ENCODE assay signal across 8 cellular contexts in genomic region chr6:10838794-10839333, GRCh38. TPM values are rescaled to one million over a fixed set of nuclear protein-coding genes. Genes with fewer than 3 reads are reported as not detected.
A peak's percentile ranks its signal among the peaks of the same experiment; 100 is the strongest.
DNase-seq lines count a peak whose midpoint lies in the region; ATAC-seq and TF ChIP-seq lines count a peak whose summit lies in the region.

No MANE protein-coding gene starts in this region.

- TF ChIP-seq CTCF in 22Rv1 (IDR thresholded peaks at IDR 0.05) = no peak
- TF ChIP-seq CTCF in SK-N-SH (IDR thresholded peaks at IDR 0.05) = no peak
- no peak for TF ChIP-seq CTCF in prostate gland (IDR thresholded peaks at IDR 0.05)

- H2AFZ ChIP-seq in SK-N-SH (ENCODE audit: low read depth) = peak overlapping the region; percentile 80

- H3K4me1 ChIP-seq in SK-N-SH (ENCODE audit: control insufficient read depth in 1 of 2, insufficient read depth in 2 of 2, low read depth in 1 of 2, low read length in 1 of 2) (peaks cover 4 to 8% of the 10 kb centered on the region in 2 experiments; a peak in 1 of 4 replicates), prostate gland (replicated peaks) (no peaks in the 10 kb centered on the region)

- H3K27me3 ChIP-seq in SK-N-SH (ENCODE audit: insufficient read depth) = peaks cover 14% of the 10 kb centered on the region; the same call in 1 of the 2 replicates
- no peaks in the 10 kb centered on the region for H3K27me3 ChIP-seq in prostate gland (replicated peaks; ENCODE audit: insufficient read depth)

- CTCF ChIA-PET in SK-N-SH (lab: Yijun Ruan, JAX) = interaction anchor here (1.0 kb wide), 1 partner anchor 37 kb away, joined by 3 read pairs; no protein-coding TSS in a partner anchor

- POLR2A ChIA-PET in SK-N-SH (lab: Yijun Ruan, JAX) = no interaction called here

- H3K9ac ChIP-seq in SK-N-SH = peak overlapping the region; percentile 66; the same call in 1 of the 2 replicates

- peak overlapping the region; percentile 97 for H3K4me2 ChIP-seq in SK-N-SH

- H3K9me3 ChIP-seq in SK-N-SH (no peaks in the 10 kb centered on the region), prostate gland (no peaks in the 10 kb centered on the region)

- no peaks in the 10 kb centered on the region for H3K79me2 ChIP-seq in SK-N-SH (ENCODE audit: insufficient read depth)

- peak overlapping the region; percentile 57 for H3K27ac ChIP-seq in 22Rv1
- H3K27ac ChIP-seq in SK-N-SH (ENCODE audit: low read depth in 2 of 2, low read length in 1 of 2) = no peak overlapping the region; a peak in 1 of 4 replicates
- peak overlapping the region in 1 of 2 donors; percentile 57 for H3K27ac ChIP-seq in prostate gland

- no peaks in the 10 kb centered on the region for H3F3A ChIP-seq in SK-N-SH (replicated peaks; ENCODE audit: insufficient read depth)

- no peaks in the 10 kb centered on the region for H3K9me2 ChIP-seq in SK-N-SH

- peak; percentile 62 for ATAC-seq in GM18861 (IDR thresholded peaks at IDR 0.05; ENCODE audit: unreplicated experiment)
- ATAC-seq in HG03025 (IDR thresholded peaks at IDR 0.05; ENCODE audit: low FRiP score, unreplicated experiment) = peak; percentile 59
- ATAC-seq in esophagus mucosa = peak; percentile 22

- peak overlapping the region; percentile 76 to 84 for H3K4me3 ChIP-seq in SK-N-SH (ENCODE audit: low read depth in 2 of 2, low read length in 1 of 2)
- peak overlapping the region; percentile 45 to 57 for H3K4me3 ChIP-seq in prostate gland

- no peak for TF ChIP-seq EP300 in SK-N-SH (IDR thresholded peaks at IDR 0.05; ENCODE audit: borderline replicate concordance in 1 of 2, low read depth in 1 of 2, low read length in 1 of 2)

- no peaks in the 10 kb centered on the region for H4K20me1 ChIP-seq in SK-N-SH (ENCODE audit: insufficient read depth)

- no peak for TF ChIP-seq RAD21 in SK-N-SH (IDR thresholded peaks at IDR 0.05; ENCODE audit: low read length)

- no peak for TF ChIP-seq POLR2A in prostate gland (IDR thresholded peaks at IDR 0.05)

- intact Hi-C loops in prostate gland (cut with DNase I) = no loop called here

- no peak for DNase-seq in SK-N-SH
- DNase-seq in prostate gland (ENCODE audit: low spot score) = no peak
- DNase-seq in DMS79 treated with DMSO at 0.1 percent for 48 hours (lab: John Stamatoyannopoulos, UW) = no peak
- no peak for DNase-seq in amygdala (lab: John Stamatoyannopoulos, UW)

- H3K36me3 ChIP-seq in SK-N-SH (replicated peaks in 1 of 2; ENCODE audit: control insufficient read depth in 1 of 2, insufficient read depth in 2 of 2, low read length in 1 of 2) (no peaks in the 10 kb centered on the region), prostate gland (no peaks in the 10 kb centered on the region)

- WGBS in SK-N-SH (ENCODE audit: low lambda C conversion rate) = 59% methylated on average over 8 of the region's 8 CpGs
- WGBS in prostate gland = 65% methylated on average over 8 of the region's 8 CpGs

TF ChIP-seq in SK-N-SH, 30 proteins besides CTCF, POLR2A, EP300 and RAD21:
- no peak for TF ChIP-seq GATA2 (CRISPR knock-in tag; IDR thresholded peaks at IDR 0.05)

RNA-seq across cellular contexts. Expression of gene MAK, which starts 0.5 kb away (rescaled TPM):
- polyA plus RNA-seq in SK-N-SH (2012; rRNA removed) = 0.02 TPM in 1 of 2 replicates, not detected in the other
- 0.01 and 0.03 TPM in 2 replicates for polyA plus RNA-seq in SK-N-SH (2012; cell fraction: cytosol; rRNA removed)
- polyA plus RNA-seq in SK-N-SH (2012; cell fraction: nucleus; rRNA removed) = 0.04 TPM in 1 of 2 replicates, not detected in the other
- not detected for total RNA-seq in esophagus mucosa
- 1 to 10 TPM in 1 of 2 donors, under 1 TPM in 1; 0.09 to 1.8 TPM for total RNA-seq in prostate gland

RNA-seq across cellular contexts. Expression of gene GCM2, which starts 43.0 kb away (rescaled TPM):
- not detected in 2 replicates for polyA plus RNA-seq in SK-N-SH (2012; rRNA removed)
- not detected in 2 replicates for polyA plus RNA-seq in SK-N-SH (2012; cell fraction: cytosol; rRNA removed)
- not detected in 2 replicates for polyA plus RNA-seq in SK-N-SH (2012; cell fraction: nucleus; rRNA removed)
- total RNA-seq in esophagus mucosa (not detected), prostate gland (not detected)

RNA-seq across cellular contexts. Expression of gene SYCP2L, which starts 48.0 kb away (rescaled TPM):
- 0.82 and 1.5 TPM in 2 replicates for polyA plus RNA-seq in SK-N-SH (2012; rRNA removed)
- 0.59 and 0.67 TPM in 2 replicates for polyA plus RNA-seq in SK-N-SH (2012; cell fraction: cytosol; rRNA removed)
- 3.7 and 9.6 TPM in 2 replicates for polyA plus RNA-seq in SK-N-SH (2012; cell fraction: nucleus; rRNA removed)
- total RNA-seq in esophagus mucosa (not detected), prostate gland (1 to 10 TPM in 1 of 2 donors, under 1 TPM in 1; 0.46 to 3.7 TPM)
